15 cellular contexts compared by ENCODE assay signal in genomic region chr11:62030071-62030684, GRCh38.
DNase-seq lines count a peak whose midpoint lies in the region; ATAC-seq and TF ChIP-seq lines count a peak whose summit lies in the region.
"Had no signal": no experiment of that assay in that cellular context is flagged by ENCODE, and none has a peak within 500 bp of the region (broad histone marks: within the 10 kb centered on the region; RNA-seq: fewer than 3 reads in every experiment).

No MANE protein-coding gene starts in this region.

- H4K5ac ChIP-seq in mesendoderm (ENCODE audit: low read length), result no peak overlapping the region

- H3K4me3 ChIP-seq in HAP-1, result no peak overlapping the region
- H3K4me3 ChIP-seq in fibroblast of pulmonary artery (replicated peaks; ENCODE audit: low read depth, low read length), result no peak overlapping the region
- H3K4me3 ChIP-seq in mesendoderm (ENCODE audit: low read length), result no peak overlapping the region
- no peak overlapping the region for H3K4me3 ChIP-seq in heart right ventricle
- H3K4me3 ChIP-seq: A549 had no signal

- H2BK5ac ChIP-seq in mesendoderm (ENCODE audit: low read length), result no peak overlapping the region

- H3K18ac ChIP-seq in mesendoderm (ENCODE audit: low read length), result no peak overlapping the region

- TF ChIP-seq CTCF in CD14-positive monocyte (IDR thresholded peaks at IDR 0.05) (no peak), fibroblast of pulmonary artery (IDR thresholded peaks at IDR 0.05; ENCODE audit: low read length, missing control alignments) (no peak), heart right ventricle (IDR thresholded peaks at IDR 0.05) (no peak)

- peaks cover 45% of the 10 kb centered on the region for H3K4me1 Mint-ChIP-seq in CD14-positive monocyte

- H3K9me3 Mint-ChIP-seq in CD14-positive monocyte, result peaks cover 1 to 5% (median 2%) of the 10 kb centered on the region in 7 donors

- ATAC-seq in heart right ventricle, result no peak
- ATAC-seq: A549 had no signal

- peak overlapping the region in 4 of 7 donors; percentile 16 to 68 (median 58) for H3K27ac Mint-ChIP-seq in CD14-positive monocyte

- no peak overlapping the region for H4K8ac ChIP-seq in mesendoderm (ENCODE audit: low read depth, low read length)

- no peak overlapping the region for H3K56ac ChIP-seq in mesendoderm (ENCODE audit: low read length)

- H3K4me2 ChIP-seq in mesendoderm (ENCODE audit: low read length), result no peak overlapping the region
- H3K4me2 ChIP-seq: A549, SK-N-SH had no signal

- H3K4me1 ChIP-seq in HAP-1 (no peaks in the 10 kb centered on the region; the same call in 1 of the 2 replicates), mesendoderm (ENCODE audit: control insufficient read depth, low read depth, low read length) (no peaks in the 10 kb centered on the region), heart right ventricle (peaks cover 0 to 34% (median 3%) of the 10 kb centered on the region in 9 donors)

- H3K36me3 Mint-ChIP-seq in CD14-positive monocyte, result peaks cover 0 to 8% of the 10 kb centered on the region in 2 donors

- in situ Hi-C loops in HAP-1 (cut with MboI; ENCODE audit: low sequenced_read_pairs), result no loop called here

- no peak overlapping the region for H3K9ac ChIP-seq in mesendoderm (ENCODE audit: low read length)
- H3K9ac ChIP-seq: SK-N-SH had no signal

- no peak for DNase-seq in CD14-positive monocyte (ENCODE audit: low spot score)
- DNase-seq in HAP-1 (ENCODE audit: low spot score in 2 of 2), result peak; percentile 13 to 37
- peak; percentile 42 for DNase-seq in fibroblast of pulmonary artery (ENCODE audit: low read depth)
- DNase-seq in mesendoderm, result peak; percentile 72
- no peak for DNase-seq in heart right ventricle
- no peak for DNase-seq in dermis blood vessel endothelial cell
- no peak for DNase-seq in 8988T
- DNase-seq: EL, NCI-H1436, NCI-H2081, NCI-H510A treated with DMSO at 0.1 percent for 48 hours, SHP77, SK-N-SH had no signal

- no peak overlapping the region for H3K4ac ChIP-seq in mesendoderm (ENCODE audit: low read depth, low read length)

- no peaks in the 10 kb centered on the region for H3K27me3 ChIP-seq in HAP-1 (ENCODE audit: low read depth)
- no peaks in the 10 kb centered on the region for H3K27me3 ChIP-seq in mesendoderm (ENCODE audit: insufficient read depth, low read length, poor library complexity)
- H3K27me3 ChIP-seq in heart right ventricle, result no peaks in the 10 kb centered on the region

- H3K79me2 ChIP-seq in mesendoderm (ENCODE audit: control insufficient read depth, insufficient read depth, low read length), result no peaks in the 10 kb centered on the region

- WGBS in mesendoderm (ENCODE audit: extremely low coverage, insufficient coverage, low lambda C conversion rate), result no CpG with 5 or more reads among the region's 8 CpGs
- 82% methylated on average over 8 of the region's 8 CpGs for WGBS in heart right ventricle, 2 donors

- H3K79me1 ChIP-seq in mesendoderm (ENCODE audit: low read length), result no peaks in the 10 kb centered on the region

- H3K27ac ChIP-seq in mesendoderm (ENCODE audit: low read depth, low read length), result no peak overlapping the region
- H3K27ac ChIP-seq in heart right ventricle, result no peak overlapping the region
- H3K27ac ChIP-seq: C4-2B had no signal

- H3K9me3 ChIP-seq in HAP-1, result no peaks in the 10 kb centered on the region
- H3K9me3 ChIP-seq in heart right ventricle, result peaks cover 0 to 14% (median 0%) of the 10 kb centered on the region in 11 donors
- H3K9me3 ChIP-seq: SK-N-SH had no signal

- no peak overlapping the region for H2AK5ac ChIP-seq in mesendoderm (ENCODE audit: low read length)

- H2BK120ac ChIP-seq in mesendoderm (ENCODE audit: low read depth, low read length), result no peak overlapping the region

- intact Hi-C loops in CD14-positive monocyte (cut with micrococcal nuclease), result loop anchor here in 1 of 2 donors (5.0 kb wide), 1 partner anchor 52 kb away; no protein-coding TSS in a partner anchor
- intact Hi-C loops in heart right ventricle (cut with DNase I), result no loop called here

- H2BK15ac ChIP-seq in mesendoderm (replicated peaks; ENCODE audit: low read depth), result no peak overlapping the region

- H3K23ac ChIP-seq in mesendoderm (ENCODE audit: low read length), result no peak overlapping the region

- peaks cover 3 to 13% (median 6%) of the 10 kb centered on the region in 3 donors for H3K27me3 Mint-ChIP-seq in CD14-positive monocyte (ENCODE audit: low read depth in 3 of 3)

- no peaks in the 10 kb centered on the region for H3K36me3 ChIP-seq in HAP-1 (replicated peaks)
- H3K36me3 ChIP-seq in mesendoderm (ENCODE audit: control insufficient read depth, insufficient read depth, low read length), result no peaks in the 10 kb centered on the region
- H3K36me3 ChIP-seq in heart right ventricle, result no peaks in the 10 kb centered on the region

- H3K4me3 Mint-ChIP-seq in CD14-positive monocyte, result no peak overlapping the region

Comparison
In these comparisons a context has a peak if more than half of its experiments do, and no peak if none do; other contexts are left out.
1. DNase-seq: peak in HAP-1 (2 of 2), fibroblast of pulmonary artery (single experiment) and mesendoderm (single experiment); none in CD14-positive monocyte (single experiment), heart right ventricle (0 of 2), dermis blood vessel endothelial cell (single experiment) and 8988T (single experiment).